In the genomic region with DNA sequence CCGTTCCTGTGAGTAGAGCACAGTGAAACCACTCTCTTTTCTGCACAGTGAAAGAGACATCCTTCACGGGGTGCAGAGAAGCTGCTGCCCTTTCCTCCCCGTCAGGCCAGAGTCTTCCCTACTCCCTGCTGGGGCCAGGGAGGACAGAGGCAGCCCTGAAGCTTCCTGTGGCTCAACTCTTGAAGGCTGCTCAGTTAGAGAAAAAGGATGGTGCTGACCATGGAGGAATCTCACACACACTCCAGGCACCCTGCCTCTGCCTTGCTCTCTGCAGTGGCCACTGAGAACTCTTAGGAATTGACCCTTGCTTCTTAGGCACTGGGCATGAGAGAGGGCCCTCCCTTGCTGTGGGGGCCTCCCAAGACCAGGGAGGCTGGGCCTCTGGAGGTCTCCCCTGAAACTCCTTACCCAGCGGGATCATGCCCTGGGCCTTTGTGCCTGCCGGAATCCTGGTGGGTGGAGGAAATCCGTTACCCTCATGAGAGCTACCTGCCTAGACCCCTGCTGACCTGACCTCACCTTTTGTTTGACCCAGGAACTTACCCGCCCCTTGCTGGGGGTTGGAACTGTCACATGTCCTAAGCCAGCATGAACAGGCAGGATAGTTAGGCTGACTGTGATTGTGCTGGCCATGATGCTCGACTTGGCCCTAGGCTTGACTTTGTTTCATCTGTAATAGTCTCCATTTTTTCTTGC, we compare ENCODE assay signal across 1 cellular context.
TF ChIP-seq lines count a peak whose summit lies in the region.

No MANE protein-coding gene starts in this region.

TF ChIP-seq in IMR-90, 13 proteins besides CTCF, POLR2A, EP300 and RAD21:
- TF ChIP-seq BHLHE40 (IDR thresholded peaks at IDR 0.05; ENCODE audit: low read depth, low read length) (no peak), MAZ (IDR thresholded peaks at IDR 0.05; ENCODE audit: borderline replicate concordance, low read depth, low read length) (no peak), RFX5 (IDR thresholded peaks at IDR 0.05; ENCODE audit: low read depth, low read length) (no peak), NFE2L2 (IDR thresholded peaks at IDR 0.05; ENCODE audit: low read depth, low read length) (no peak), MXI1 (IDR thresholded peaks at IDR 0.05; ENCODE audit: borderline replicate concordance, low read depth, low read length) (no peak), RCOR1 (IDR thresholded peaks at IDR 0.05; ENCODE audit: insufficient replicate concordance, low read length) (no peak), FOS (IDR thresholded peaks at IDR 0.05; ENCODE audit: low read depth, low read length) (no peak), CEBPB (IDR thresholded peaks at IDR 0.05; ENCODE audit: low read depth, low read length) (no peak), ELK1 (IDR thresholded peaks at IDR 0.05; ENCODE audit: borderline replicate concordance, low read depth, low read length) (no peak), CHD1 (IDR thresholded peaks at IDR 0.05; ENCODE audit: low read depth, low read length) (no peak), USF2 (IDR thresholded peaks at IDR 0.05; ENCODE audit: low read depth, low read length) (no peak), MAFK (IDR thresholded peaks at IDR 0.05; ENCODE audit: low read depth, low read length) (no peak), SMC3 (IDR thresholded peaks at IDR 0.05; ENCODE audit: low read depth, low read length) (no peak)
